In the genomic region with DNA sequence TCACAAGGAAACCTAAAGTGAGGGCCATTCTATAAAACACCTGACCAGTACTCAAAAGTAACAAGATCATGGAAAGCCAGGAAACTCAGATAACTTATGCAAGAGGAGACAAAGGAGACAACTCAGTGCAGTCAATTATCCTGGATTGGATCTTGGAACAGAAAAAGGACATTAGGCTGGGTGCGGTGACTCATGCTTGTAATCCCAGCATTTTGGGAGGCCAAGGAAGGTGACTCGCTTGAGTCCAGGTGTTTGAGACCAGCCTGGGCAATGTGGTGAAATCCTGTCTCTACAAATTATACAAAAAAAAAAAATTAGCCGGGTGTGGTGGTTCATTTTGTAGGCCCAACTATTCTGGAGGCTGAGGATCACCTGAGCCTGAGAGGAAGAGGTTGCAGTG, we compare ENCODE assay signal across 38 cellular contexts.
"Had no signal": no experiment of that assay in that cellular context is flagged by ENCODE, and none has a peak within 500 bp of the region (broad histone marks: within the 10 kb centered on the region; RNA-seq: fewer than 3 reads in every experiment).

No MANE protein-coding gene starts in this region.

- H3K27ac Mint-ChIP-seq: activated B cell treated with CpG ODN at 0.5 μM for 24 hours; activated CD4-positive, alpha-beta memory T cell treated with anti-CD3 and anti-CD28 coated beads, Interleukin-2, amount 10 ng/mL, durations not matched to agents 7 days and 5 days; activated CD8-positive, alpha-beta memory T cell treated with anti-CD3 and anti-CD28 coated beads, Interleukin-2, amount 10 ng/mL, durations not matched to agents 7 days and 5 days; activated naive CD8-positive, alpha-beta T cell treated with anti-CD3 and anti-CD28 coated beads for 36 hours had no signal

- H3K4me1 Mint-ChIP-seq: activated B cell treated with CpG ODN at 0.5 μM for 24 hours; activated CD4-positive, alpha-beta memory T cell treated with anti-CD3 and anti-CD28 coated beads, Interleukin-2, amount 10 ng/mL, durations not matched to agents 7 days and 5 days; activated CD8-positive, alpha-beta memory T cell treated with anti-CD3 and anti-CD28 coated beads, Interleukin-2, amount 10 ng/mL, durations not matched to agents 7 days and 5 days; activated naive CD8-positive, alpha-beta T cell treated with anti-CD3 and anti-CD28 coated beads for 36 hours had no signal

- H3K27me3 Mint-ChIP-seq: activated B cell treated with CpG ODN at 0.5 μM for 24 hours; activated CD4-positive, alpha-beta memory T cell treated with anti-CD3 and anti-CD28 coated beads, Interleukin-2, amount 10 ng/mL, durations not matched to agents 7 days and 5 days; activated CD8-positive, alpha-beta memory T cell treated with anti-CD3 and anti-CD28 coated beads, Interleukin-2, amount 10 ng/mL, durations not matched to agents 7 days and 5 days had no signal

- H3K36me3 Mint-ChIP-seq: activated CD8-positive, alpha-beta memory T cell treated with anti-CD3 and anti-CD28 coated beads, Interleukin-2, amount 10 ng/mL, durations not matched to agents 7 days and 5 days; activated naive CD8-positive, alpha-beta T cell treated with anti-CD3 and anti-CD28 coated beads for 36 hours had no signal

- H2AFZ ChIP-seq: PC-9 had no signal

- DNase-seq: activated B cell treated with CpG ODN at 0.5 μM for 24 hours; activated CD4-positive, alpha-beta memory T cell treated with anti-CD3 and anti-CD28 coated beads, Interleukin-2, amount 10 ng/mL, durations not matched to agents 7 days and 5 days; activated CD4-positive, alpha-beta T cell treated with anti-CD3 and anti-CD28 coated beads for 4 hours; activated CD4-positive, alpha-beta T cell treated with anti-CD3 and anti-CD28 coated beads, Interleukin-2, amount 50 U/mL, for 1 hour; activated CD4-positive, CD25-positive, alpha-beta regulatory T cell treated with anti-CD3 and anti-CD28 coated beads, Interleukin-2, amount 50 U/mL, for 72 hours; activated CD8-positive, alpha-beta memory T cell treated with anti-CD3 and anti-CD28 coated beads for 24 hours; activated CD8-positive, alpha-beta memory T cell treated with anti-CD3 and anti-CD28 coated beads, Interleukin-2, amount 10 ng/mL, durations not matched to agents 7 days and 5 days; activated CD8-positive, alpha-beta memory T cell treated with anti-CD3 and anti-CD28 coated beads, Interleukin-2, amount 50 U/mL, for 48 hours; activated effector memory CD4-positive, alpha-beta T cell treated with anti-CD3 and anti-CD28 coated beads, Interleukin-2, amount 50 U/mL, for 16 hours; activated naive CD4-positive, alpha-beta T cell; activated naive CD4-positive, alpha-beta T cell treated with anti-CD3 and anti-CD28 coated beads, Interleukin-2, amount 50 U/mL, for 16 hours; activated naive CD8-positive, alpha-beta T cell treated with anti-CD3 and anti-CD28 coated beads for 36 hours; activated T-cell treated with anti-CD3 and anti-CD28 coated beads, Interleukin-2, amount 50 U/mL, for 48 hours; amniotic stem cell; aorta; brain microvascular endothelial cell; Karpas-422; MM.1S; MV-4-11; NCI-H1092; NCI-H1436 treated with DMSO at 0.1 percent for 48 hours; NCI-H1694 treated with DMSO at 0.1 percent for 48 hours; NCI-H2029; NCI-H510A; NCI-H526; NCI-H748 treated with DMSO at 0.1 percent for 48 hours; NK-92 treated with Interleukin-12 subunit alpha and Interleukin-12 subunit beta, amount 100 ng/mL, for 24 hours; PC-9; SIG-M5; SW 1271; T-helper 1 cell; T-helper 2 cell; T-helper 9 cell had no signal

- H3K4me3 Mint-ChIP-seq: activated B cell treated with CpG ODN at 0.5 μM for 24 hours; activated CD4-positive, alpha-beta memory T cell treated with anti-CD3 and anti-CD28 coated beads, Interleukin-2, amount 10 ng/mL, durations not matched to agents 7 days and 5 days; activated CD8-positive, alpha-beta memory T cell treated with anti-CD3 and anti-CD28 coated beads, Interleukin-2, amount 10 ng/mL, durations not matched to agents 7 days and 5 days; activated naive CD8-positive, alpha-beta T cell treated with anti-CD3 and anti-CD28 coated beads for 36 hours had no signal

- FAIRE-seq: RCC 7860 had no signal

- H3K36me3 ChIP-seq: brain microvascular endothelial cell had no signal

- ATAC-seq: activated CD8-positive, alpha-beta memory T cell treated with anti-CD3 and anti-CD28 coated beads, Interleukin-2, amount 10 ng/mL, durations not matched to agents 7 days and 5 days; Right ventricle myocardium inferior; SK-N-SH treated with all-trans-retinoic acid at 6 μM for 48 hours had no signal

- H3K9me3 Mint-ChIP-seq: activated B cell treated with CpG ODN at 0.5 μM for 24 hours; activated CD4-positive, alpha-beta memory T cell treated with anti-CD3 and anti-CD28 coated beads, Interleukin-2, amount 10 ng/mL, durations not matched to agents 7 days and 5 days; activated naive CD8-positive, alpha-beta T cell treated with anti-CD3 and anti-CD28 coated beads for 36 hours had no signal

- H3K4me3 ChIP-seq: PC-9 had no signal

- H3K27ac ChIP-seq: brain microvascular endothelial cell, PC-9, RWPE1, VCaP had no signal

- H3K27me3 ChIP-seq: brain microvascular endothelial cell had no signal

- H3K4me2 ChIP-seq: PC-9 had no signal
